ENCODE assay signal across 11 cellular contexts in genomic region chr9:3385871-3386270, GRCh38.
A peak's percentile ranks its signal among the peaks of the same experiment; 100 is the strongest.
DNase-seq lines count a peak whose midpoint lies in the region; ATAC-seq and TF ChIP-seq lines count a peak whose summit lies in the region.
"Had no signal": no experiment of that assay in that cellular context is flagged by ENCODE, and none has a peak within 500 bp of the region (broad histone marks: within the 10 kb centered on the region; RNA-seq: fewer than 3 reads in every experiment).

No MANE protein-coding gene starts in this region.

- H3K27ac Mint-ChIP-seq in T-helper 2 cell treated with Interferon-gamma antibody and Interleukin-4, amounts not matched to agents 5 μg/mL and 100 μg/mL, for 36 hours = no peak overlapping the region
- H3K27ac Mint-ChIP-seq in stimulated activated effector memory CD8-positive, alpha-beta T cell treated with anti-CD3 and anti-CD28 coated beads, Interleukin-12 subunit alpha, Interleukin-12 subunit beta, amount 100 ng/mL, for 72 hours = no peak overlapping the region
- H3K27ac Mint-ChIP-seq: effector memory CD8-positive, alpha-beta T cell had no signal

- H3K4me1 ChIP-seq in vagina = no peaks in the 10 kb centered on the region
- H3K4me1 ChIP-seq: A549 had no signal

- no peak overlapping the region for H3K27ac ChIP-seq in vagina
- H3K27ac ChIP-seq: A549 had no signal

- no peak for TF ChIP-seq POLR2A in vagina (IDR thresholded peaks at IDR 0.05)

- ATAC-seq in HG02884 (IDR thresholded peaks at IDR 0.05; ENCODE audit: unreplicated experiment) = peak; percentile 96
- peak; percentile 100 for ATAC-seq in stimulated activated effector memory CD8-positive, alpha-beta T cell treated with anti-CD3 and anti-CD28 coated beads, Interleukin-12 subunit alpha, Interleukin-12 subunit beta, amount 100 ng/mL, for 72 hours
- ATAC-seq in SK-N-SH treated with all-trans-retinoic acid at 6 μM for 48 hours = no peak
- ATAC-seq: A549; effector memory CD8-positive, alpha-beta T cell had no signal

- H3K4me3 Mint-ChIP-seq in T-helper 2 cell treated with Interferon-gamma antibody and Interleukin-4, amounts not matched to agents 5 μg/mL and 100 μg/mL, for 36 hours = no peak overlapping the region
- peak overlapping the region; percentile 16 for H3K4me3 Mint-ChIP-seq in stimulated activated effector memory CD8-positive, alpha-beta T cell treated with anti-CD3 and anti-CD28 coated beads, Interleukin-12 subunit alpha, Interleukin-12 subunit beta, amount 100 ng/mL, for 72 hours
- H3K4me3 Mint-ChIP-seq: effector memory CD8-positive, alpha-beta T cell had no signal

- DNase-seq in activated CD4-positive, alpha-beta T cell treated with anti-CD3 and anti-CD28 coated beads for 48 hours = peak; percentile 55
- no peak for DNase-seq in activated CD4-positive, alpha-beta T cell treated with anti-CD3 and anti-CD28 coated beads for 1 hour
- peak; percentile 56 for DNase-seq in T-helper 2 cell treated with Interferon-gamma antibody and Interleukin-4, amounts not matched to agents 5 μg/mL and 100 μg/mL, for 36 hours (ENCODE audit: low spot score)
- peak in 1 of 2 donors; percentile 58 for DNase-seq in stimulated activated effector memory CD8-positive, alpha-beta T cell treated with anti-CD3 and anti-CD28 coated beads, Interleukin-12 subunit alpha, Interleukin-12 subunit beta, amount 100 ng/mL, for 72 hours (ENCODE audit: low spot score in 2 of 2)
- DNase-seq in NCI-H510A treated with DMSO at 0.1 percent for 48 hours (lab: John Stamatoyannopoulos, UW) (no peak), vagina (ENCODE audit: extremely low spot score in 2 of 2) (no peak)
- DNase-seq: effector memory CD8-positive, alpha-beta T cell; NCI-H2081 had no signal

- intact Hi-C loops in vagina (cut with DNase I) = no loop called here

- no peaks in the 10 kb centered on the region for H3K27me3 ChIP-seq in vagina

- no peak overlapping the region for H3K4me3 ChIP-seq in vagina
- H3K4me3 ChIP-seq: A549 had no signal

- H3K36me3 ChIP-seq in vagina = peaks cover 0 to 6% of the 10 kb centered on the region in 2 donors

- peaks cover 29% of the 10 kb centered on the region for H3K9me3 Mint-ChIP-seq in T-helper 2 cell treated with Interferon-gamma antibody and Interleukin-4, amounts not matched to agents 5 μg/mL and 100 μg/mL, for 36 hours
- no peaks in the 10 kb centered on the region for H3K9me3 Mint-ChIP-seq in stimulated activated effector memory CD8-positive, alpha-beta T cell treated with anti-CD3 and anti-CD28 coated beads, Interleukin-12 subunit alpha, Interleukin-12 subunit beta, amount 100 ng/mL, for 72 hours
- H3K9me3 Mint-ChIP-seq: effector memory CD8-positive, alpha-beta T cell had no signal

- H3K27me3 Mint-ChIP-seq in T-helper 2 cell treated with Interferon-gamma antibody and Interleukin-4, amounts not matched to agents 5 μg/mL and 100 μg/mL, for 36 hours (ENCODE audit: low read depth) = no peaks in the 10 kb centered on the region
- H3K27me3 Mint-ChIP-seq: effector memory CD8-positive, alpha-beta T cell had no signal

- H3K36me3 Mint-ChIP-seq in T-helper 2 cell treated with Interferon-gamma antibody and Interleukin-4, amounts not matched to agents 5 μg/mL and 100 μg/mL, for 36 hours (ENCODE audit: low read depth) = peaks cover 41% of the 10 kb centered on the region
- peaks cover 11% of the 10 kb centered on the region for H3K36me3 Mint-ChIP-seq in stimulated activated effector memory CD8-positive, alpha-beta T cell treated with anti-CD3 and anti-CD28 coated beads, Interleukin-12 subunit alpha, Interleukin-12 subunit beta, amount 100 ng/mL, for 72 hours

- no peak for TF ChIP-seq CTCF in vagina (IDR thresholded peaks at IDR 0.05)

- no peaks in the 10 kb centered on the region for H3K9me3 ChIP-seq in vagina
- H3K9me3 ChIP-seq: A549 had no signal

- H3K4me1 Mint-ChIP-seq in T-helper 2 cell treated with Interferon-gamma antibody and Interleukin-4, amounts not matched to agents 5 μg/mL and 100 μg/mL, for 36 hours (ENCODE audit: low read depth) = peaks cover 13% of the 10 kb centered on the region
- H3K4me1 Mint-ChIP-seq in stimulated activated effector memory CD8-positive, alpha-beta T cell treated with anti-CD3 and anti-CD28 coated beads, Interleukin-12 subunit alpha, Interleukin-12 subunit beta, amount 100 ng/mL, for 72 hours = peaks cover 22% of the 10 kb centered on the region

TF ChIP-seq in SK-N-SH treated with all-trans-retinoic acid at 6 μM for 48 hours, 23 proteins besides CTCF, POLR2A, EP300 and RAD21:
- TF ChIP-seq PATZ1 (CRISPR knock-in tag; IDR thresholded peaks at IDR 0.05; ENCODE audit: borderline replicate concordance) (no peak), ZFP30 (CRISPR knock-in tag; IDR thresholded peaks at IDR 0.05) (no peak), ZNF8 (CRISPR knock-in tag; IDR thresholded peaks at IDR 0.05) (no peak), ISL1 (CRISPR knock-in tag; IDR thresholded peaks at IDR 0.05) (no peak), TCF4 (CRISPR knock-in tag; IDR thresholded peaks at IDR 0.05; ENCODE audit: borderline replicate concordance) (no peak), BACH2 (CRISPR knock-in tag; IDR thresholded peaks at IDR 0.05; ENCODE audit: borderline replicate concordance) (no peak), ARNTL (CRISPR knock-in tag; IDR thresholded peaks at IDR 0.05; ENCODE audit: borderline replicate concordance, low read depth) (no peak), ZFP3 (CRISPR knock-in tag; IDR thresholded peaks at IDR 0.05) (no peak), ZNF565 (CRISPR knock-in tag; conservative IDR thresholded peaks at IDR 0.05; ENCODE audit: low read depth) (no peak), PPARA (CRISPR knock-in tag; IDR thresholded peaks at IDR 0.05; ENCODE audit: borderline replicate concordance) (no peak), RARB (CRISPR knock-in tag; IDR thresholded peaks at IDR 0.05) (no peak)

Comparison
In these comparisons a context has a peak if more than half of its experiments do, and no peak if none do; other contexts are left out.
1. DNase-seq: peak in activated CD4-positive, alpha-beta T cell treated with anti-CD3 and anti-CD28 coated beads for 48 hours (single experiment) and T-helper 2 cell treated with Interferon-gamma antibody and Interleukin-4, amounts not matched to agents 5 μg/mL and 100 μg/mL, for 36 hours (single experiment); none in activated CD4-positive, alpha-beta T cell treated with anti-CD3 and anti-CD28 coated beads for 1 hour (single experiment), NCI-H510A treated with DMSO at 0.1 percent for 48 hours (single experiment) and vagina (0 of 2).